ENCODE assay signal across 1 cellular context in genomic region chr5:112967520-112968083, GRCh38.
TF ChIP-seq lines count a peak whose summit lies in the region.

No MANE protein-coding gene starts in this region.

TF ChIP-seq in HepG2, 621 proteins besides CTCF, POLR2A, EP300 and RAD21 (continued from another document and continues in another):
- TF ChIP-seq HMGXB3 (CRISPR knock-in tag; IDR thresholded peaks at IDR 0.05; ENCODE audit: borderline replicate concordance) (0 out of 2 replicates have a peak, but pooled peaks have one; percentile 45), RNF2 (conservative IDR thresholded peaks at IDR 0.05; ENCODE audit: low read depth) (no peak), TFDP2 (CRISPR knock-in tag; IDR thresholded peaks at IDR 0.05) (no peak), DRAP1 (CRISPR knock-in tag; IDR thresholded peaks at IDR 0.05) (no peak), BRF2 (CRISPR knock-in tag; IDR thresholded peaks at IDR 0.05) (no peak), JUN (CRISPR knock-in tag; IDR thresholded peaks at IDR 0.05) (no peak), ZNF513 (CRISPR knock-in tag; conservative IDR thresholded peaks at IDR 0.05) (no peak), TOE1 (CRISPR knock-in tag; IDR thresholded peaks at IDR 0.05) (no peak), TEF (CRISPR knock-in tag; IDR thresholded peaks at IDR 0.05) (no peak), ATF7-NPFF (CRISPR knock-in tag; IDR thresholded peaks at IDR 0.05; ENCODE audit: low read depth) (no peak), ZNF724P (CRISPR knock-in tag; IDR thresholded peaks at IDR 0.05; ENCODE audit: borderline replicate concordance) (no peak), ARID5B (CRISPR knock-in tag; IDR thresholded peaks at IDR 0.05) (peak; percentile 44), HIVEP1 (CRISPR knock-in tag; IDR thresholded peaks at IDR 0.05) (no peak), ZMYM3 (CRISPR knock-in tag; IDR thresholded peaks at IDR 0.05) (peak; percentile 57), IKZF4 (CRISPR knock-in tag; IDR thresholded peaks at IDR 0.05; ENCODE audit: borderline replicate concordance, low read depth, not compliant biosample characterization) (no peak), NCOA2 (CRISPR knock-in tag; IDR thresholded peaks at IDR 0.05) (peak; percentile 51; the same call in 1 of the 2 replicates), RCOR2 (CRISPR knock-in tag; IDR thresholded peaks at IDR 0.05) (no peak), ZNF350 (CRISPR knock-in tag; IDR thresholded peaks at IDR 0.05; ENCODE audit: borderline replicate concordance, low read depth) (no peak), SIX4 (CRISPR knock-in tag; IDR thresholded peaks at IDR 0.05) (no peak), ZNF18 (CRISPR knock-in tag; IDR thresholded peaks at IDR 0.05; ENCODE audit: insufficient replicate concordance) (peak; percentile 48), ISL2 (CRISPR knock-in tag; IDR thresholded peaks at IDR 0.05) (no peak), SAP130 (CRISPR knock-in tag; IDR thresholded peaks at IDR 0.05; ENCODE audit: low read depth) (0 out of 2 replicates have a peak, but pooled peaks have one; percentile 30), KMT2B (CRISPR knock-in tag; IDR thresholded peaks at IDR 0.05) (no peak; the same call in 1 of the 2 replicates), PAWR (CRISPR knock-in tag; IDR thresholded peaks at IDR 0.05; ENCODE audit: borderline replicate concordance) (no peak), ZNF770 (CRISPR knock-in tag; IDR thresholded peaks at IDR 0.05) (peak; percentile 96), XBP1 (CRISPR knock-in tag; IDR thresholded peaks at IDR 0.05) (no peak), SUZ12 (IDR thresholded peaks at IDR 0.05; ENCODE audit: low read depth, low read length) (no peak), FOXA1 (IDR thresholded peaks at IDR 0.05) (no peak), FOXA1 (CRISPR knock-in tag; IDR thresholded peaks at IDR 0.05) (no peak), MED13 (CRISPR knock-in tag; IDR thresholded peaks at IDR 0.05) (no peak), FUBP1 (CRISPR knock-in tag; IDR thresholded peaks at IDR 0.05; ENCODE audit: borderline replicate concordance) (no peak), ZMYM4 (CRISPR knock-in tag; IDR thresholded peaks at IDR 0.05) (no peak), ZKSCAN5 (CRISPR knock-in tag; IDR thresholded peaks at IDR 0.05) (no peak), GPN1 (CRISPR knock-in tag; IDR thresholded peaks at IDR 0.05; ENCODE audit: borderline replicate concordance) (no peak), SKIL (CRISPR knock-in tag; IDR thresholded peaks at IDR 0.05; ENCODE audit: borderline replicate concordance) (no peak), GATAD2A (CRISPR knock-in tag; IDR thresholded peaks at IDR 0.05) (peak; percentile 61; the same call in 1 of the 2 replicates), MXD1 (CRISPR knock-in tag; IDR thresholded peaks at IDR 0.05) (no peak), ZNF619 (CRISPR knock-in tag; IDR thresholded peaks at IDR 0.05) (no peak)
